21 cellular contexts compared by ENCODE assay signal in the genomic region with DNA sequence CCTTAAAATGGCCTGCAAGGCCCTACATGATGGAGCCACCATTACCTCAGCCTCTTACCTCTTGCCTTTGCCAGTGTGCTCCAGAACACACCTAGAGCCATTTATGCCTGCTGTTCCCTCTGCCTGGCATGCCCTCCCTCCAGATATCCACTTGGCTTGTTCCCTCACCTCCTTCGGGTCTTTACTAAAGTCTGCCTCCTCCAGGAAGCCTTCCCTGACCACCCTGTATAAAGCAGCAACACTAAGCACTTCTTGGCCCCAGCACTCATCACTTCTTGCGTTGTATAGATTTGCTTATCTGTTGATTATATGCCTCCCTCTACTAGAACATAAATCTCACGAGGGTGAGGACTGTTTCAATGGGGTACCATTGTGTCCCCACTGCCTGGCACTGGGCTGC. TPM values are rescaled to one million over a fixed set of nuclear protein-coding genes. Genes with fewer than 3 reads are reported as not detected.
A peak's percentile ranks its signal among the peaks of the same experiment; 100 is the strongest.
DNase-seq lines count a peak whose midpoint lies in the region; ATAC-seq and TF ChIP-seq lines count a peak whose summit lies in the region.
"Had no signal": no experiment of that assay in that cellular context is flagged by ENCODE, and none has a peak within 500 bp of the region (broad histone marks: within the 10 kb centered on the region; RNA-seq: fewer than 3 reads in every experiment).

No MANE protein-coding gene starts in this region.

- H3K4me3 Mint-ChIP-seq in MCF 10A (ENCODE audit: unreplicated experiment) = no peak overlapping the region
- H3K4me3 Mint-ChIP-seq: CD4-positive, CD25-positive, alpha-beta regulatory T cell had no signal

- WGBS in hepatocyte (ENCODE audit: low lambda C conversion rate, missing lambda C conversion rate) = 90% methylated on average over 3 of the region's 3 CpGs
- 83 to 94% methylated on average over 3 of the region's 3 CpGs for WGBS in upper lobe of left lung, 2 donors

- H3K27ac Mint-ChIP-seq in MCF 10A (ENCODE audit: low read depth, unreplicated experiment) = peak overlapping the region; percentile 64
- H3K27ac Mint-ChIP-seq: CD4-positive, CD25-positive, alpha-beta regulatory T cell had no signal

- no peak overlapping the region for H2AFZ ChIP-seq in hepatocyte
- H2AFZ ChIP-seq in osteoblast (ENCODE audit: low read length) = no peak overlapping the region

- H3K4me3 ChIP-seq in breast epithelium = no peak overlapping the region
- H3K4me3 ChIP-seq in hepatocyte = no peak overlapping the region
- H3K4me3 ChIP-seq in upper lobe of left lung = no peak overlapping the region
- H3K4me3 ChIP-seq in osteoblast (ENCODE audit: insufficient read depth, low read length) = no peak overlapping the region
- H3K4me3 ChIP-seq: BLaER1, HAP-1, SK-N-MC had no signal

- H3K27ac ChIP-seq in breast epithelium = no peak overlapping the region
- peak overlapping the region; percentile 99; the same call in 1 of the 2 replicates for H3K27ac ChIP-seq in VCaP
- H3K27ac ChIP-seq in hepatocyte = peak overlapping the region; percentile 99
- H3K27ac ChIP-seq in upper lobe of left lung = no peak overlapping the region
- H3K27ac ChIP-seq in osteoblast (ENCODE audit: low read depth, low read length) = no peak overlapping the region
- H3K27ac ChIP-seq: BLaER1, HL-60, SK-N-MC had no signal

- DNase-seq in MCF 10A (ENCODE audit: unreplicated experiment) = no peak
- no peak for DNase-seq in breast epithelium (ENCODE audit: low spot score in 2 of 2)
- DNase-seq in hepatocyte (ENCODE audit: low spot score) = no peak
- peak; percentile 14 for DNase-seq in posterior vena cava (ENCODE audit: low spot score)
- DNase-seq in upper lobe of left lung = no peak
- DNase-seq in stimulated activated CD4-positive, alpha-beta T cell treated with anti-CD3 and anti-CD28 coated beads, Interleukin-4, amount 100 ng/mL, for 4 hours = no peak
- DNase-seq in osteoblast (ENCODE audit: insufficient read length, low spot score, missing footprints) = no peak
- DNase-seq: 8988T; CD4-positive, CD25-positive, alpha-beta regulatory T cell; Karpas-422; NCI-H1092 treated with DMSO at 0.1 percent for 48 hours; NCI-H1436 treated with DMSO at 0.1 percent for 48 hours; NCI-H187 treated with DMSO at 0.1 percent for 48 hours; NCI-H2107; NCI-H526 treated with DMSO at 0.1 percent for 48 hours; SHP77 treated with DMSO at 0.1 percent for 48 hours had no signal

- CTCF ChIA-PET in MCF 10A (lab: Yijun Ruan, JAX) = interaction anchor here (5.2 to 9.0 kb wide), 2 partner anchors 12 to 52 kb away, joined by 22 to 118 read pairs; a partner anchor contains a TSS

- TF ChIP-seq EP300 in upper lobe of left lung (IDR thresholded peaks at IDR 0.05) = no peak

- H3K27me3 ChIP-seq in breast epithelium = no peaks in the 10 kb centered on the region
- no peaks in the 10 kb centered on the region for H3K27me3 ChIP-seq in hepatocyte
- no peaks in the 10 kb centered on the region for H3K27me3 ChIP-seq in upper lobe of left lung
- no peaks in the 10 kb centered on the region for H3K27me3 ChIP-seq in osteoblast (ENCODE audit: insufficient read depth, low read length)
- H3K27me3 ChIP-seq: BLaER1 had no signal

- H3K27me3 Mint-ChIP-seq in MCF 10A (ENCODE audit: insufficient read depth, unreplicated experiment) = no peaks in the 10 kb centered on the region

- intact Hi-C loops in MCF 10A (cut with micrococcal nuclease) (loop anchor here (5.0 kb wide), 1 partner anchor 135 kb away; a partner anchor contains a TSS), breast epithelium (cut with DNase I; ENCODE audit: low total_unique reads) (loop anchor here (10.0 kb wide), 1 partner anchor 48 kb away; a partner anchor contains a TSS), posterior vena cava (cut with DNase I) (loop anchor here in 1 of 2 donors (5.0 kb wide), 2 partner anchors 40 to 130 kb away; no protein-coding TSS in a partner anchor)

- H3K9me3 ChIP-seq in breast epithelium = no peaks in the 10 kb centered on the region
- H3K9me3 ChIP-seq in hepatocyte (ENCODE audit: low read depth) = no peaks in the 10 kb centered on the region
- no peaks in the 10 kb centered on the region for H3K9me3 ChIP-seq in upper lobe of left lung
- no peaks in the 10 kb centered on the region for H3K9me3 ChIP-seq in osteoblast (ENCODE audit: low read depth, low read length)
- H3K9me3 ChIP-seq: BLaER1, HAP-1 had no signal

- no peaks in the 10 kb centered on the region for H3K9me3 Mint-ChIP-seq in MCF 10A (ENCODE audit: unreplicated experiment)
- H3K9me3 Mint-ChIP-seq: CD4-positive, CD25-positive, alpha-beta regulatory T cell had no signal

- H3K36me3 ChIP-seq in breast epithelium (no peaks in the 10 kb centered on the region), hepatocyte (replicated peaks; ENCODE audit: insufficient read depth, low read depth) (no peaks in the 10 kb centered on the region), upper lobe of left lung (no peaks in the 10 kb centered on the region), osteoblast (ENCODE audit: insufficient read depth, low read length) (peaks cover 5% of the 10 kb centered on the region)
- H3K36me3 ChIP-seq: BLaER1, HAP-1 had no signal

- peaks cover 70% of the 10 kb centered on the region for H3K36me3 Mint-ChIP-seq in MCF 10A (ENCODE audit: insufficient read depth, unreplicated experiment)
- H3K36me3 Mint-ChIP-seq: CD4-positive, CD25-positive, alpha-beta regulatory T cell had no signal

- ATAC-seq in upper lobe of left lung (ENCODE audit: low FRiP score in 2 of 2) = no peak

- POLR2A ChIA-PET in MCF 10A (lab: Yijun Ruan, JAX) = no interaction called here

- peaks cover 35% of the 10 kb centered on the region for H3K4me1 Mint-ChIP-seq in MCF 10A (ENCODE audit: insufficient read depth, unreplicated experiment)

- no peaks in the 10 kb centered on the region for H3K9me2 ChIP-seq in hepatocyte (replicated peaks; ENCODE audit: insufficient read depth)

- no peaks in the 10 kb centered on the region for H4K20me1 ChIP-seq in hepatocyte (ENCODE audit: insufficient read depth, poor library complexity, severe bottlenecking)
- no peaks in the 10 kb centered on the region for H4K20me1 ChIP-seq in osteoblast (ENCODE audit: insufficient read depth, low read length)
- H4K20me1 ChIP-seq: BLaER1 had no signal

- no peak overlapping the region for H3K4me2 ChIP-seq in hepatocyte
- H3K4me2 ChIP-seq in osteoblast (ENCODE audit: insufficient read depth, low read length) = no peak overlapping the region
- H3K4me2 ChIP-seq: BLaER1 had no signal

- no peak for TF ChIP-seq CTCF in MCF 10A (IDR thresholded peaks at IDR 0.05; ENCODE audit: unreplicated experiment)
- TF ChIP-seq CTCF in breast epithelium (IDR thresholded peaks at IDR 0.05) = no peak
- TF ChIP-seq CTCF in VCaP (conservative IDR thresholded peaks at IDR 0.05) = no peak
- TF ChIP-seq CTCF in hepatocyte (IDR thresholded peaks at IDR 0.05; ENCODE audit: poor library complexity) = no peak
- no peak for TF ChIP-seq CTCF in upper lobe of left lung (IDR thresholded peaks at IDR 0.05)
- TF ChIP-seq CTCF in osteoblast (IDR thresholded peaks at IDR 0.05; ENCODE audit: extremely low read depth, low read depth, low read length) = no peak

- H3K4me1 ChIP-seq in breast epithelium = peaks cover 4 to 10% of the 10 kb centered on the region in 2 donors
- H3K4me1 ChIP-seq in hepatocyte (ENCODE audit: insufficient read depth) = peaks cover 33% of the 10 kb centered on the region
- peaks cover 6 to 27% (median 12%) of the 10 kb centered on the region in 4 donors for H3K4me1 ChIP-seq in upper lobe of left lung
- H3K4me1 ChIP-seq in osteoblast (ENCODE audit: insufficient read depth, low read length) = peaks cover 24% of the 10 kb centered on the region
- H3K4me1 ChIP-seq: BLaER1 had no signal

- BruUV-seq in MCF 10A (replicated peaks; lab: Mats Ljungman, UMichigan) = no TSS peak

- TF ChIP-seq POLR2A in breast epithelium (IDR thresholded peaks at IDR 0.05) (no peak), upper lobe of left lung (IDR thresholded peaks at IDR 0.05) (no peak)

- H3K79me2 ChIP-seq in hepatocyte (no peaks in the 10 kb centered on the region), osteoblast (ENCODE audit: insufficient read depth, low read length) (no peaks in the 10 kb centered on the region)

RNA-seq across cellular contexts. Expression of a gene that starts 25.3 kb away (rescaled TPM):
- total RNA-seq in MCF 10A (2022) (42.2 and 46.4 TPM in 2 replicates), breast epithelium (10 to 100 TPM; 36.7 to 68.6 (median 38.1) TPM), hepatocyte (28.1 and 30.8 TPM in 2 replicates), posterior vena cava (10 to 100 TPM; 57.4 to 77.3 TPM), upper lobe of left lung (10 to 100 TPM; 27.9 to 52.9 (median 43.7) TPM), osteoblast (41.5 and 42.7 TPM in 2 replicates)
- polyA plus RNA-seq in hepatocyte = 10.3 and 11.4 TPM in 2 replicates

RNA-seq across cellular contexts. Expression of a gene that starts 37.0 kb away (rescaled TPM):
- total RNA-seq in MCF 10A (2022) (99.4 and 108 TPM in 2 replicates), breast epithelium (100 to 1,000 TPM in 2 of 3 donors, 10 to 100 TPM in 1; 70.7 to 161 (median 104) TPM), hepatocyte (56.4 and 56.9 TPM in 2 replicates), posterior vena cava (10 to 100 TPM; 82.0 to 92.5 TPM), upper lobe of left lung (100 to 1,000 TPM in 2 of 6 donors, 10 to 100 TPM in 4; 38.2 to 625 (median 91.4) TPM), osteoblast (25.6 and 34.7 TPM in 2 replicates)
- 156 and 256 TPM in 2 replicates for polyA plus RNA-seq in hepatocyte

RNA-seq across cellular contexts. Expression of a gene that starts 47.8 kb away (rescaled TPM):
- total RNA-seq in MCF 10A (2022) (209 and 293 TPM in 2 replicates), breast epithelium (100 to 1,000 TPM in 1 of 3 donors, 10 to 100 TPM in 1, 1 to 10 TPM in 1; 6.1 to 122 (median 81.0) TPM), hepatocyte (12.6 and 18.1 TPM in 2 replicates), posterior vena cava (10 to 100 TPM; 13.1 to 19.8 TPM), upper lobe of left lung (100 to 1,000 TPM in 1 of 6 donors, 10 to 100 TPM in 5; 34.2 to 268 (median 57.7) TPM), osteoblast (12.4 and 28.6 TPM in 2 replicates)
- polyA plus RNA-seq in hepatocyte = 16.9 and 19.2 TPM in 2 replicates

Comparison
In these comparisons a context has a peak if more than half of its experiments do, and no peak if none do; other contexts are left out.
1. H3K27ac ChIP-seq: peak in VCaP (single experiment) and hepatocyte (single experiment); none in breast epithelium (0 of 2), upper lobe of left lung (0 of 4) and osteoblast (single experiment).